In the genomic region with DNA sequence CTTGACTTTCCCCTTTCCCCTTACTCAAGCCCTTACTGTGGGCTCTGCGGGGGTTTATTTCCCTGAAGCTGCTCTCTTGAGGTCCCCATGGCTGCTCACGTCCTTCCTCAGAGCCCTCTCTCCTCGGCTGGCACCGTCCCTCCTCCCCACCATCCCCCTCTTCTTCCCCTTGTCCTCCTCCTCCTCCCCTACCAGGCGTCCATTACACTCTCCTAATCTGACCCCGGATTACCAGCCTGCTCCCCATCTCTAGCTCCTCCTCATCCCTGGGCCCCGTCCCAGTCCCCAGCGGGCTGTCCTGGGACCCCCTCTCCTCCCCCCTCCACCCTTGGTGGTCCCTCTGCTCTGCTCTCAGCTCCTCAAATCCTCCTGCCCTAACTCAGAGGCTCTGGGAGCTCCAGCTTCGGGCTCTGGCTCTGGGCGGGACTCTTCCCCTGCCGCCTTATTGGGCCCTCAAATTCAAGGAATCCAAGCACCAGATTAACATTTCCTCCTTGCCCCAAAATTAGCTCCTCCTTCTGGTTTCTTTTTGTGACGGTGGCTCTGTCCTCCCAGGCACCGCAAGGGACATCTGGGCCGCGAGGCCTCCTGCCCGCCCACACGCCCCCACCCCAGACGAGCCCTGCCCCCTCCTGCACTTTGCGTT, we compare ENCODE assay signal across 21 cellular contexts. TPM values are rescaled to one million over a fixed set of nuclear protein-coding genes. Genes with fewer than 3 reads are reported as not detected.
"Had no signal": no experiment of that assay in that cellular context is flagged by ENCODE, and none has a peak within 500 bp of the region (broad histone marks: within the 10 kb centered on the region; RNA-seq: fewer than 3 reads in every experiment).

No MANE protein-coding gene starts in this region.

- DNase-seq: activated CD4-positive, alpha-beta T cell treated with anti-CD3 and anti-CD28 coated beads, Interleukin-2, amount 50 U/mL, for 4 hours; activated CD4-positive, CD25-positive, alpha-beta regulatory T cell; body of pancreas; cerebellar nuclear complex; hippocampal formation; immature natural killer cell; left colon; mucosa of descending colon; right lobe of liver; spleen; stimulated activated CD4-positive, alpha-beta T cell treated with anti-CD3 and anti-CD28 coated beads, Interleukin-1b, Interleukin-23, amount 100 ng/mL, for 48 hours; stimulated activated naive CD4-positive, alpha-beta T cell; substantia nigra; T-helper 17 cell; trophoblast cell had no signal

- H3K4me1 ChIP-seq: body of pancreas, prostate gland, right lobe of liver, spleen had no signal

- H3K27me3 ChIP-seq: body of pancreas, right lobe of liver had no signal

- H3K9me3 ChIP-seq: prostate gland had no signal

- H3K4me3 ChIP-seq: body of pancreas, mucosa of descending colon, prostate gland, right lobe of liver, spleen had no signal

- H3K27ac ChIP-seq: body of pancreas, prostate gland, right lobe of liver, spleen had no signal

- H3K36me3 ChIP-seq: prostate gland, right lobe of liver, spleen had no signal

RNA-seq across cellular contexts. Expression of gene LEP, which starts 48.5 kb away (rescaled TPM):
- total RNA-seq: activated T-helper 2 cell treated with anti-CD3 and anti-CD28 coated beads, Interferon-gamma antibody, Interleukin-2, Interleukin-4, amounts not matched to agents 10 μg/mL and 5 μg/mL and 100 μg/mL, durations not matched to agents 14 hours and 24 hours and 36 hours; dermis microvascular lymphatic vessel endothelial cell; glomerular endothelial cell; lung microvascular endothelial cell; naive thymus-derived CD8-positive, alpha-beta T cell; prostate gland; right lobe of liver; T-helper 17 cell had no signal
